Comparison of ENCODE assay signal across 2 cellular contexts in genomic region chr12:53952871-53953734, GRCh38.
TF ChIP-seq lines count a peak whose summit lies in the region.

No MANE protein-coding gene starts in this region.

TF ChIP-seq in GM12878, 131 proteins besides CTCF, POLR2A, EP300 and RAD21:
- TF ChIP-seq SUZ12 (IDR thresholded peaks at IDR 0.05; ENCODE audit: unreplicated experiment) (peak; percentile 78), CBX3 (IDR thresholded peaks at IDR 0.05; ENCODE audit: borderline replicate concordance, low read depth) (no peak), CHD2 (IDR thresholded peaks at IDR 0.05; ENCODE audit: borderline replicate concordance, low read depth, low read length) (no peak), EZH2 (IDR thresholded peaks at IDR 0.05; ENCODE audit: borderline replicate concordance, control insufficient read depth, low read depth, low read length) (0 out of 2 replicates have a peak, but pooled peaks have one; percentile 69)

TF ChIP-seq in neural cell, 6 proteins besides CTCF, POLR2A, EP300 and RAD21:
- TF ChIP-seq POLR2AphosphoS5 (IDR thresholded peaks at IDR 0.05) (no peak), EZH2 (IDR thresholded peaks at IDR 0.05; ENCODE audit: borderline replicate concordance, insufficient read depth, low read length, poor library complexity, severe bottlenecking) (peak; percentile 87), SMC3 (conservative IDR thresholded peaks at IDR 0.05; ENCODE audit: poor library complexity) (no peak), TAF1 (IDR thresholded peaks at IDR 0.05; ENCODE audit: low read depth) (no peak), MXI1 (conservative IDR thresholded peaks at IDR 0.05; ENCODE audit: poor library complexity, severe bottlenecking) (no peak), REST (IDR thresholded peaks at IDR 0.05; ENCODE audit: borderline replicate concordance) (no peak)
